1 cellular context compared by ENCODE assay signal in the genomic region with DNA sequence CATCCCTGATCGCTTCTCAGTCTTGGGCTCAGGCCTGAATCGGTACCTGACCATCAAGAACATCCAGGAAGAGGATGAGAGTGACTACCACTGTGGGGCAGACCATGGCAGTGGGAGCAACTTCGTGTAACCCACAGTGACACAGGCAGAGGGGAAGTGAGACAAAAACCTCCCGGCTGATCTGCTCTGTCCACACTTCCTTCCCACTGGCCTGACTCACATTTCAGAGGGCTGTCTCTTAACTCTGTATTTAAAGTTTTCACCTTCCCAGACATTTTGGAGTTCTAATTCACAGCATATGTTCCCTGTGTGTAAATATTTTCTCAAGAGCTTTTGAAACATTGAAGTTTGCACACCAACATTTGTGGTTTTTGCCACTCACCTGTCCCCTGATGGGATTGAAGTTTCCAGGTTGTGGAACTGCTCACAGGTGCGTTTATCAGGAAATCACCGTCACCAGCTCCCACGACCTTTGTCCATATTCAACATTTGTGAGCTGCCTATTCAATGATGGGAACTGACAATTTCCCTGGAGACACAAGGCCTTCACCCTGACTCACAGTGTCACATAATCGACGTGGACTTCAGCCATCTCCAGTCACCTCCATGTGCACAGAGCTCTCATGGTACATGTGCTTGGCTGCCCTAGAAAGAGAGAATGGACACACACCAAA.
TF ChIP-seq lines count a peak whose summit lies in the region.

No MANE protein-coding gene starts in this region.

TF ChIP-seq in HepG2, 621 proteins besides CTCF, POLR2A, EP300 and RAD21 (continued from another document):
- TF ChIP-seq, protein P1, sequence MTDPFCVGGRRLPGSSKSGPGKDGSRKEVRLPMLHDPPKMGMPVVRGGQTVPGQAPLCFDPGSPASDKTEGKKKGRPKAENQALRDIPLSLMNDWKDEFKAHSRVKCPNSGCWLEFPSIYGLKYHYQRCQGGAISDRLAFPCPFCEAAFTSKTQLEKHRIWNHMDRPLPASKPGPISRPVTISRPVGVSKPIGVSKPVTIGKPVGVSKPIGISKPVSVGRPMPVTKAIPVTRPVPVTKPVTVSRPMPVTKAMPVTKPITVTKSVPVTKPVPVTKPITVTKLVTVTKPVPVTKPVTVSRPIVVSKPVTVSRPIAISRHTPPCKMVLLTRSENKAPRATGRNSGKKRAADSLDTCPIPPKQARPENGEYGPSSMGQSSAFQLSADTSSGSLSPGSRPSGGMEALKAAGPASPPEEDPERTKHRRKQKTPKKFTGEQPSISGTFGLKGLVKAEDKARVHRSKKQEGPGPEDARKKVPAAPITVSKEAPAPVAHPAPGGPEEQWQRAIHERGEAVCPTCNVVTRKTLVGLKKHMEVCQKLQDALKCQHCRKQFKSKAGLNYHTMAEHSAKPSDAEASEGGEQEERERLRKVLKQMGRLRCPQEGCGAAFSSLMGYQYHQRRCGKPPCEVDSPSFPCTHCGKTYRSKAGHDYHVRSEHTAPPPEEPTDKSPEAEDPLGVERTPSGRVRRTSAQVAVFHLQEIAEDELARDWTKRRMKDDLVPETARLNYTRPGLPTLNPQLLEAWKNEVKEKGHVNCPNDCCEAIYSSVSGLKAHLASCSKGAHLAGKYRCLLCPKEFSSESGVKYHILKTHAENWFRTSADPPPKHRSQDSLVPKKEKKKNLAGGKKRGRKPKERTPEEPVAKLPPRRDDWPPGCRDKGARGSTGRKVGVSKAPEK (CRISPR knock-in tag; IDR thresholded peaks at IDR 0.05; ENCODE audit: borderline replicate concordance), result no peak
- TF ChIP-seq ZNF430 (CRISPR knock-in tag; IDR thresholded peaks at IDR 0.05), result no peak
- no peak for TF ChIP-seq TOE1 (CRISPR knock-in tag; IDR thresholded peaks at IDR 0.05)
- TF ChIP-seq ZNF605 (CRISPR knock-in tag; IDR thresholded peaks at IDR 0.05), result no peak
- TF ChIP-seq ZNF616 (CRISPR knock-in tag; IDR thresholded peaks at IDR 0.05; ENCODE audit: low read depth), result no peak
